1 cellular context compared by ENCODE assay signal in the genomic region with DNA sequence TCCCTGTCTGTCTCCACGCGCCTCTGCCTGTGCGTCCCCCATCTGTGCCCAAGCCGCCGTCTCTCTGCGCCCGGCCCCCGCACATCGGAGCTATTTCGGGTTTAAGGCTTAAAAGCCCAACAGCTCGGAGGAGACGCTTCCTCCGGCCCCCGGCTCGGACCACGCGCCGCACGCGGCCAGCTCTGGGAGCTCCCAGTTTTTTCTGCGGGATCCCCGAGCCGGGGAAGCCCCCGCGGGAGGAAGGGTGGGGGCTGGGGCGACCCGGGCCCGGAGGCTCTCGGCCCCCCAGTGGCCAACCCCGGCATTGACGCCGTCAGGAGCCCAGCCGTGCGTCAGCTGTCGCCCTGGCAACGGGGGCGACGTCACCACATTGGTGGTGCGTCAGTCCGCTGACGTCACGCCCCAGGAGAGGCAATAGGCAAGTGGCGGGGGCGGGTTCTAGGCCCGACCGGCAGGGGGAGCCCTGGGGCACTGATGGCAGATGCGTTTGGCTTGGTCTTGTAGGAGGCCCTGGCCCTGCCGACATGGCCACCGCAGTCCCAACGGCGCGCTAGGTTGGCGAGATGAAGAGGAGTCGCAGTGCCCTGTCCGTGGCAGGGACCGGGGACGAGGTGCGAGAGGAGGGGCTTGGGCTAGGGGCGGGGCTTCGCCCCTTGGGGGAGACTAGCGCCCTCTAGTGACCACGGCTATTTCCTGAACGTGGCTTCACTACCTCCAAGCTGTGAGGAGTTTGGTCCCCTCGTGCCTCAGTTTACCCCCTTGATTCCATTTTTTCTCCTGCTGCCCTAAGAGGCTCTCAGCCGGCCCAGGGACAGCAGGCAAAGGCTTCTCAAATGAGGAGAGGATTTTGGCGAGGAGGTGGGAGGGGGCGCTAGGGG.
A peak's percentile ranks its signal among the peaks of the same experiment; 100 is the strongest.
TF ChIP-seq lines count a peak whose summit lies in the region.

No MANE protein-coding gene starts in this region.

TF ChIP-seq in K562, 482 proteins besides CTCF, POLR2A, EP300 and RAD21 (continued from another document and continues in another):
- TF ChIP-seq, protein P1, sequence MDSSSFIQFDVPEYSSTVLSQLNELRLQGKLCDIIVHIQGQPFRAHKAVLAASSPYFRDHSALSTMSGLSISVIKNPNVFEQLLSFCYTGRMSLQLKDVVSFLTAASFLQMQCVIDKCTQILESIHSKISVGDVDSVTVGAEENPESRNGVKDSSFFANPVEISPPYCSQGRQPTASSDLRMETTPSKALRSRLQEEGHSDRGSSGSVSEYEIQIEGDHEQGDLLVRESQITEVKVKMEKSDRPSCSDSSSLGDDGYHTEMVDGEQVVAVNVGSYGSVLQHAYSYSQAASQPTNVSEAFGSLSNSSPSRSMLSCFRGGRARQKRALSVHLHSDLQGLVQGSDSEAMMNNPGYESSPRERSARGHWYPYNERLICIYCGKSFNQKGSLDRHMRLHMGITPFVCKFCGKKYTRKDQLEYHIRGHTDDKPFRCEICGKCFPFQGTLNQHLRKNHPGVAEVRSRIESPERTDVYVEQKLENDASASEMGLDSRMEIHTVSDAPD (CRISPR knock-in tag; IDR thresholded peaks at IDR 0.05): no peak
- 0 out of 2 replicates have a peak, but pooled peaks have one; percentile 57 for TF ChIP-seq CHCHD3 (CRISPR knock-in tag; IDR thresholded peaks at IDR 0.05)
- TF ChIP-seq, protein P2, sequence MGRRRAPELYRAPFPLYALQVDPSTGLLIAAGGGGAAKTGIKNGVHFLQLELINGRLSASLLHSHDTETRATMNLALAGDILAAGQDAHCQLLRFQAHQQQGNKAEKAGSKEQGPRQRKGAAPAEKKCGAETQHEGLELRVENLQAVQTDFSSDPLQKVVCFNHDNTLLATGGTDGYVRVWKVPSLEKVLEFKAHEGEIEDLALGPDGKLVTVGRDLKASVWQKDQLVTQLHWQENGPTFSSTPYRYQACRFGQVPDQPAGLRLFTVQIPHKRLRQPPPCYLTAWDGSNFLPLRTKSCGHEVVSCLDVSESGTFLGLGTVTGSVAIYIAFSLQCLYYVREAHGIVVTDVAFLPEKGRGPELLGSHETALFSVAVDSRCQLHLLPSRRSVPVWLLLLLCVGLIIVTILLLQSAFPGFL (CRISPR knock-in tag; IDR thresholded peaks at IDR 0.05): no peak
- TF ChIP-seq CBFB (CRISPR knock-in tag; IDR thresholded peaks at IDR 0.05): peak; percentile 89
- peak; percentile 62; the same call in 1 of the 2 replicates for TF ChIP-seq TCF7 (IDR thresholded peaks at IDR 0.05; ENCODE audit: borderline replicate concordance)
- TF ChIP-seq ATF7 (IDR thresholded peaks at IDR 0.05): peak; percentile 99
- TF ChIP-seq ZNF57 (CRISPR knock-in tag; IDR thresholded peaks at IDR 0.05): peak; percentile 81
- TF ChIP-seq MCM7 (IDR thresholded peaks at IDR 0.05): no peak
- TF ChIP-seq, protein P3, sequence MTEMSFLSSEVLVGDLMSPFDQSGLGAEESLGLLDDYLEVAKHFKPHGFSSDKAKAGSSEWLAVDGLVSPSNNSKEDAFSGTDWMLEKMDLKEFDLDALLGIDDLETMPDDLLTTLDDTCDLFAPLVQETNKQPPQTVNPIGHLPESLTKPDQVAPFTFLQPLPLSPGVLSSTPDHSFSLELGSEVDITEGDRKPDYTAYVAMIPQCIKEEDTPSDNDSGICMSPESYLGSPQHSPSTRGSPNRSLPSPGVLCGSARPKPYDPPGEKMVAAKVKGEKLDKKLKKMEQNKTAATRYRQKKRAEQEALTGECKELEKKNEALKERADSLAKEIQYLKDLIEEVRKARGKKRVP (CRISPR knock-in tag; IDR thresholded peaks at IDR 0.05): peak; percentile 66
- peak; percentile 46 for TF ChIP-seq POU5F1 (IDR thresholded peaks at IDR 0.05; ENCODE audit: borderline replicate concordance, low read depth, low read length, partially characterized antibody)
- TF ChIP-seq RBM17 (IDR thresholded peaks at IDR 0.05; ENCODE audit: borderline replicate concordance, low read depth, low read length): no peak
- no peak for TF ChIP-seq SIX5 (IDR thresholded peaks at IDR 0.05; ENCODE audit: borderline replicate concordance in 1 of 2, insufficient read depth in 1 of 2, low read depth in 1 of 2, low read length in 2 of 2)
- TF ChIP-seq, protein P4, sequence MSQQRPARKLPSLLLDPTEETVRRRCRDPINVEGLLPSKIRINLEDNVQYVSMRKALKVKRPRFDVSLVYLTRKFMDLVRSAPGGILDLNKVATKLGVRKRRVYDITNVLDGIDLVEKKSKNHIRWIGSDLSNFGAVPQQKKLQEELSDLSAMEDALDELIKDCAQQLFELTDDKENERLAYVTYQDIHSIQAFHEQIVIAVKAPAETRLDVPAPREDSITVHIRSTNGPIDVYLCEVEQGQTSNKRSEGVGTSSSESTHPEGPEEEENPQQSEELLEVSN (IDR thresholded peaks at IDR 0.05; ENCODE audit: borderline replicate concordance in 1 of 2, extremely low read depth in 1 of 2, insufficient read depth in 1 of 2, insufficient read length in 1 of 2, low read depth in 1 of 2, low read length in 1 of 2, poor library complexity in 1 of 2, severe bottlenecking in 1 of 2): peak in 1 of 2 experiments; percentile 71
- TF ChIP-seq NFYB (IDR thresholded peaks at IDR 0.05; ENCODE audit: extremely low read depth, insufficient read length): no peak
- TF ChIP-seq, protein P5, sequence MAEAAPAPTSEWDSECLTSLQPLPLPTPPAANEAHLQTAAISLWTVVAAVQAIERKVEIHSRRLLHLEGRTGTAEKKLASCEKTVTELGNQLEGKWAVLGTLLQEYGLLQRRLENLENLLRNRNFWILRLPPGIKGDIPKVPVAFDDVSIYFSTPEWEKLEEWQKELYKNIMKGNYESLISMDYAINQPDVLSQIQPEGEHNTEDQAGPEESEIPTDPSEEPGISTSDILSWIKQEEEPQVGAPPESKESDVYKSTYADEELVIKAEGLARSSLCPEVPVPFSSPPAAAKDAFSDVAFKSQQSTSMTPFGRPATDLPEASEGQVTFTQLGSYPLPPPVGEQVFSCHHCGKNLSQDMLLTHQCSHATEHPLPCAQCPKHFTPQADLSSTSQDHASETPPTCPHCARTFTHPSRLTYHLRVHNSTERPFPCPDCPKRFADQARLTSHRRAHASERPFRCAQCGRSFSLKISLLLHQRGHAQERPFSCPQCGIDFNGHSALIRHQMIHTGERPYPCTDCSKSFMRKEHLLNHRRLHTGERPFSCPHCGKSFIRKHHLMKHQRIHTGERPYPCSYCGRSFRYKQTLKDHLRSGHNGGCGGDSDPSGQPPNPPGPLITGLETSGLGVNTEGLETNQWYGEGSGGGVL (CRISPR knock-in tag; IDR thresholded peaks at IDR 0.05): no peak
- TF ChIP-seq, protein P6, sequence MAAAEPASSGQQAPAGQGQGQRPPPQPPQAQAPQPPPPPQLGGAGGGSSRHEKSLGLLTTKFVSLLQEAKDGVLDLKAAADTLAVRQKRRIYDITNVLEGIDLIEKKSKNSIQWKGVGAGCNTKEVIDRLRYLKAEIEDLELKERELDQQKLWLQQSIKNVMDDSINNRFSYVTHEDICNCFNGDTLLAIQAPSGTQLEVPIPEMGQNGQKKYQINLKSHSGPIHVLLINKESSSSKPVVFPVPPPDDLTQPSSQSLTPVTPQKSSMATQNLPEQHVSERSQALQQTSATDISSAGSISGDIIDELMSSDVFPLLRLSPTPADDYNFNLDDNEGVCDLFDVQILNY (CRISPR knock-in tag; IDR thresholded peaks at IDR 0.05): no peak
- TF ChIP-seq ELF1 (tag; IDR thresholded peaks at IDR 0.05): peak; percentile 69
- TF ChIP-seq HNRNPH1 (optimal IDR thresholded peaks at IDR 0.05; ENCODE audit: low read depth, low read length): no peak
- peak; percentile 72 for TF ChIP-seq ZFX (CRISPR knock-in tag; IDR thresholded peaks at IDR 0.05)
- no peak for TF ChIP-seq POLR2H (tag; IDR thresholded peaks at IDR 0.05; ENCODE audit: low read depth)
- TF ChIP-seq SIN3A (IDR thresholded peaks at IDR 0.05; ENCODE audit: borderline replicate concordance in 2 of 2, control insufficient read depth in 1 of 2, low read depth in 2 of 2, low read length in 2 of 2): peak; percentile 54 to 80; a peak in 1 of 4 replicates
- 0 out of 2 replicates have a peak, but pooled peaks have one; percentile 26 for TF ChIP-seq SREBF2 (CRISPR knock-in tag; IDR thresholded peaks at IDR 0.05)
- TF ChIP-seq LEF1 (IDR thresholded peaks at IDR 0.05): peak; percentile 49; the same call in 1 of the 2 replicates
- no peak for TF ChIP-seq RBM34 (IDR thresholded peaks at IDR 0.05; ENCODE audit: borderline replicate concordance, insufficient read depth, low read length)
- TF ChIP-seq ZNF583 (CRISPR knock-in tag; IDR thresholded peaks at IDR 0.05): no peak; the same call in 1 of the 2 replicates
- TF ChIP-seq XRCC5 (IDR thresholded peaks at IDR 0.05; ENCODE audit: low read depth, low read length): peak; percentile 96; the same call in 1 of the 2 replicates
- TF ChIP-seq, protein P7, sequence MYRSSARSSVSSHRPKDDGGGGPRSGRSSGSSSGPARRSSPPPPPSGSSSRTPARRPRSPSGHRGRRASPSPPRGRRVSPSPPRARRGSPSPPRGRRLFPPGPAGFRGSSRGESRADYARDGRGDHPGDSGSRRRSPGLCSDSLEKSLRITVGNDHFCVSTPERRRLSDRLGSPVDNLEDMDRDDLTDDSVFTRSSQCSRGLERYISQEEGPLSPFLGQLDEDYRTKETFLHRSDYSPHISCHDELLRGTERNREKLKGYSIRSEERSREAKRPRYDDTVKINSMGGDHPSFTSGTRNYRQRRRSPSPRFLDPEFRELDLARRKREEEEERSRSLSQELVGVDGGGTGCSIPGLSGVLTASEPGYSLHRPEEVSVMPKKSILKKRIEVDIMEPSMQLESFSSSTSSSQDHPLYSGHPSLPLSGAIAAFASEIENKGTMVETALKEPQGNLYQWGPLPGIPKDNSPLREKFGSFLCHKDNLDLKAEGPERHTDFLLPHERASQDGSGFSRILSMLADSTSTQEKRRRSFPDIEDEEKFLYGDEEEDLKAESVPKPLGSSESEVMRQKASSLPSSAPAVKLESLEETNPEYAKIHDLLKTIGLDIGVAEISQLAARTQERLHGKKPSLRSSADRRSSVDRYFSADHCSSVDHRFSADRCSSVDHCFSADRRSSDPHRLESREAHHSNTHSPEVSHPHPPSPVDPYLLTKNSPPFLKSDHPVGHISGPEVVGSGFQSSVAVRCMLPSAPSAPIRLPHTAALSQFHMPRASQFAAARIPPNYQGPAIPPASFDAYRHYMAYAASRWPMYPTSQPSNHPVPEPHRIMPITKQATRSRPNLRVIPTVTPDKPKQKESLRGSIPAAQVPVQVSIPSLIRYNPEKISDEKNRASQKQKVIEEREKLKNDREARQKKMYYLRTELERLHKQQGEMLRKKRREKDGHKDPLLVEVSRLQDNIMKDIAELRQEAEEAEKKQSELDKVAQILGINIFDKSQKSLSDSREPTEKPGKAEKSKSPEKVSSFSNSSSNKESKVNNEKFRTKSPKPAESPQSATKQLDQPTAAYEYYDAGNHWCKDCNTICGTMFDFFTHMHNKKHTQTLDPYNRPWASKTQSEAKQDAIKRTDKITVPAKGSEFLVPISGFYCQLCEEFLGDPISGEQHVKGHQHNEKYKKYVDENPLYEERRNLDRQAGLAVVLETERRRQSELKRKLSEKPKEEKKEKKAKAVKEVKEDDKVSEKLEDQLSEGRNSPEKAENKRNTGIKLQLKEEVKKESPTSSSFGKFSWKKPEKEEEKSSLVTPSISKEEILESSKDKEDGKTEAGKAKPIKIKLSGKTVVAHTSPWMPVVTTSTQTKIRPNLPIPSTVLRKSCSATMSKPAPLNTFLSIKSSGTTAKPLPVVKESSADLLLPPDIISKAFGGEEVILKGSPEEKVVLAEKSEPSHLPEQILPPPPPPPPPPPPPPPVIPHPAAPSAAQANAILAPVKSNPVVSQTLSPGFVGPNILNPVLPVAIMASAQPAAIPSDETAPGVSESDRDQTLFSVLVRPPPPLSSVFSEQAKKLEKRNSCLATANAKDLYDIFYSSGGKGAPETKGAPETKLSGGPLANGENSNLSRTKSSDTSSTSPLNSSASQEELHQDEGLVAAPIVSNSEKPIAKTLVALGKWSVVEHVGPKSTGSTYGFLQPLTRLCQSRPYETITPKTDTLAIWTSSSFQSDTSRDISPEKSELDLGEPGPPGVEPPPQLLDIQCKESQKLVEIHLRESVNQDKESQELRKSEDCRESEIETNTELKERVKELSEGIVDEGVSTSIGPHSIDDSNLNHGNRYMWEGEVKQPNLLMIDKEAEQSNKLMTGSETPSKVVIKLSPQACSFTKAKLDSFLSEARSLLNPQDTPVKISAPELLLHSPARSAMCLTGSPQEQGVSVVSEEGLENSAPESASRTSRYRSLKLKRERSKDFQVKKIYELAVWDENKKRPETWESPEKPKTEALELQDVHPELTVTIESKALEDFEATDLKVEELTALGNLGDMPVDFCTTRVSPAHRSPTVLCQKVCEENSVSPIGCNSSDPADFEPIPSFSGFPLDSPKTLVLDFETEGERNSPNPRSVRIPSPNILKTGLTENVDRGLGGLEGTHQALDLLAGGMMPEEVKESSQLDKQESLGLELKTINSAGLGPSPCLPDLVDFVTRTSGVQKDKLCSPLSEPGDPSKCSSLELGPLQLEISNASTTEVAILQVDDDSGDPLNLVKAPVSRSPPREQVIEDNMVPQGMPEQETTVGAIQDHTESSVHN (IDR thresholded peaks at IDR 0.05; ENCODE audit: borderline replicate concordance in 1 of 2, low read depth in 1 of 2): no peak
- peak; percentile 98 for TF ChIP-seq RFX1 (IDR thresholded peaks at IDR 0.05)
- TF ChIP-seq CREBBP (IDR thresholded peaks at IDR 0.05; ENCODE audit: low read depth, low read length): no peak
- TF ChIP-seq RCOR1 (IDR thresholded peaks at IDR 0.05; ENCODE audit: borderline replicate concordance in 1 of 2, low read depth in 2 of 2, low read length in 2 of 2): peak; percentile 96 to 99
- TF ChIP-seq, protein P8, sequence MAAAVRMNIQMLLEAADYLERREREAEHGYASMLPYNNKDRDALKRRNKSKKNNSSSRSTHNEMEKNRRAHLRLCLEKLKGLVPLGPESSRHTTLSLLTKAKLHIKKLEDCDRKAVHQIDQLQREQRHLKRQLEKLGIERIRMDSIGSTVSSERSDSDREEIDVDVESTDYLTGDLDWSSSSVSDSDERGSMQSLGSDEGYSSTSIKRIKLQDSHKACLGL (CRISPR knock-in tag; IDR thresholded peaks at IDR 0.05; ENCODE audit: borderline replicate concordance, poor library complexity, severe bottlenecking): no peak
- no peak for TF ChIP-seq BDP1 (IDR thresholded peaks at IDR 0.05; ENCODE audit: insufficient read depth, insufficient read length)
- 0 out of 2 replicates have a peak, but pooled peaks have one; percentile 60 for TF ChIP-seq NR2C2 (CRISPR knock-in tag; IDR thresholded peaks at IDR 0.05)
- peak; percentile 46; the same call in 1 of the 2 replicates for TF ChIP-seq NR2C2 (tag; IDR thresholded peaks at IDR 0.05)
- TF ChIP-seq MYBL2 (IDR thresholded peaks at IDR 0.05; ENCODE audit: low read depth): no peak
- no peak for TF ChIP-seq MYBL2 (CRISPR knock-in tag; IDR thresholded peaks at IDR 0.05; ENCODE audit: borderline replicate concordance)
- TF ChIP-seq KHSRP (IDR thresholded peaks at IDR 0.05): peak; percentile 99
- TF ChIP-seq KDM4B (IDR thresholded peaks at IDR 0.05; ENCODE audit: borderline replicate concordance in 2 of 2, low read depth in 1 of 2): peak in 1 of 2 experiments; percentile 92; a peak in 2 of 4 replicates
- TF ChIP-seq FOXM1 (IDR thresholded peaks at IDR 0.05; ENCODE audit: low read depth): no peak
- peak; percentile 64; the same call in 1 of the 2 replicates for TF ChIP-seq FOXM1 (CRISPR knock-in tag; IDR thresholded peaks at IDR 0.05; ENCODE audit: low read depth)
- TF ChIP-seq SAP30 (IDR thresholded peaks at IDR 0.05; ENCODE audit: borderline replicate concordance, insufficient read depth, low read depth, low read length, poor library complexity, severe bottlenecking): peak; percentile 27
- TF ChIP-seq FOXK1 (CRISPR knock-in tag; IDR thresholded peaks at IDR 0.05; ENCODE audit: borderline replicate concordance): no peak
- TF ChIP-seq FOXA1 (IDR thresholded peaks at IDR 0.05; ENCODE audit: borderline replicate concordance): no peak
- no peak for TF ChIP-seq RBM15 (IDR thresholded peaks at IDR 0.05; ENCODE audit: insufficient read depth, low read length)
- peak; percentile 75 for TF ChIP-seq MECOM (CRISPR knock-in tag; IDR thresholded peaks at IDR 0.05)
- TF ChIP-seq TSC22D4 (tag; IDR thresholded peaks at IDR 0.05): no peak
- peak; percentile 95 for TF ChIP-seq GABPB1 (CRISPR knock-in tag; IDR thresholded peaks at IDR 0.05)
